Comparison of ENCODE assay signal across 8 cellular contexts in genomic region chr19:46634656-46635218, GRCh38. TPM values are rescaled to one million over a fixed set of nuclear protein-coding genes. Genes with fewer than 3 reads are reported as not detected.
A peak's percentile ranks its signal among the peaks of the same experiment; 100 is the strongest.
DNase-seq lines count a peak whose midpoint lies in the region; ATAC-seq and TF ChIP-seq lines count a peak whose summit lies in the region.

No MANE protein-coding gene starts in this region.

- peaks cover 36% of the 10 kb centered on the region for H3K4me1 ChIP-seq in effector memory CD4-positive, alpha-beta T cell (ENCODE audit: control insufficient read depth, insufficient read depth, low read length, poor library complexity, severe bottlenecking)
- H3K4me1 ChIP-seq in smooth muscle cell (ENCODE audit: low read depth) = peaks cover 12% of the 10 kb centered on the region

- no peaks in the 10 kb centered on the region for H3K36me3 ChIP-seq in effector memory CD4-positive, alpha-beta T cell (ENCODE audit: control insufficient read depth, insufficient read depth, low read length)
- H3K36me3 ChIP-seq in smooth muscle cell (ENCODE audit: low read depth) = no peaks in the 10 kb centered on the region

- peaks cover 8% of the 10 kb centered on the region for H3F3A ChIP-seq in smooth muscle cell (ENCODE audit: low read depth)

- H3K9ac ChIP-seq in smooth muscle cell (ENCODE audit: low read depth) = no peak overlapping the region

- no peak overlapping the region for H2AFZ ChIP-seq in smooth muscle cell (ENCODE audit: low read depth)

- no peak for ATAC-seq in activated CD4-positive, alpha-beta T cell treated with anti-CD3 and anti-CD28 coated beads for 36 hours
- ATAC-seq in GM21619 (IDR thresholded peaks at IDR 0.05; ENCODE audit: unreplicated experiment) (no peak), HG02642 (IDR thresholded peaks at IDR 0.05; ENCODE audit: poor library complexity, unreplicated experiment) (no peak)

- CTCF ChIA-PET in activated CD4-positive, alpha-beta T cell treated with anti-CD3 and anti-CD28 coated beads for 36 hours (lab: Charles Lee) = interaction anchor here (1.6 to 2.9 kb wide), 2 partner anchors 14 to 18 kb away, joined by 4 to 11 read pairs; no protein-coding TSS in a partner anchor

- POLR2A ChIA-PET in activated CD4-positive, alpha-beta T cell treated with anti-CD3 and anti-CD28 coated beads for 36 hours (lab: Charles Lee) = interaction anchor here (1.3 kb wide), 1 partner anchor 16 kb away, joined by 3 read pairs; no protein-coding TSS in a partner anchor

- H4K20me1 ChIP-seq in smooth muscle cell (ENCODE audit: low read depth) = no peaks in the 10 kb centered on the region

- H3K4me1 Mint-ChIP-seq in activated CD4-positive, alpha-beta T cell treated with anti-CD3 and anti-CD28 coated beads for 36 hours = peaks cover 23% of the 10 kb centered on the region

- no peak for DNase-seq in activated CD4-positive, alpha-beta T cell treated with anti-CD3 and anti-CD28 coated beads for 36 hours
- no peak for DNase-seq in activated CD4-positive, alpha-beta T cell treated with anti-CD3 and anti-CD28 coated beads for 4 hours
- DNase-seq in NCI-H748 treated with DMSO at 0.1 percent for 48 hours (lab: John Stamatoyannopoulos, UW) = peak; percentile 21
- DNase-seq in effector memory CD4-positive, alpha-beta T cell = no peak
- DNase-seq in smooth muscle cell (lab: John Stamatoyannopoulos, UW; ENCODE audit: unreplicated experiment) = no peak
- DNase-seq in dermis blood vessel endothelial cell = no peak

- H3K4me2 ChIP-seq in smooth muscle cell = peak overlapping the region; percentile 86

- H3K27me3 Mint-ChIP-seq in activated CD4-positive, alpha-beta T cell treated with anti-CD3 and anti-CD28 coated beads for 36 hours = no peaks in the 10 kb centered on the region

- H3K79me2 ChIP-seq in smooth muscle cell (ENCODE audit: low read depth) = no peaks in the 10 kb centered on the region

- H3K4me3 ChIP-seq in effector memory CD4-positive, alpha-beta T cell (ENCODE audit: insufficient read depth, low read depth, low read length, poor library complexity, severe bottlenecking) = peak overlapping the region; percentile 44
- H3K4me3 ChIP-seq in smooth muscle cell = peak overlapping the region; percentile 52

- H3K27me3 ChIP-seq in effector memory CD4-positive, alpha-beta T cell (replicated peaks; ENCODE audit: control insufficient read depth, insufficient read depth, low read length, poor library complexity, severe bottlenecking) = peaks cover 3% of the 10 kb centered on the region
- H3K27me3 ChIP-seq in smooth muscle cell (ENCODE audit: low read depth) = peaks cover 13% of the 10 kb centered on the region

- H3K27ac Mint-ChIP-seq in activated CD4-positive, alpha-beta T cell treated with anti-CD3 and anti-CD28 coated beads for 36 hours = no peak overlapping the region

- no peaks in the 10 kb centered on the region for H3K9me3 ChIP-seq in effector memory CD4-positive, alpha-beta T cell (ENCODE audit: control insufficient read depth, low read length)
- no peaks in the 10 kb centered on the region for H3K9me3 ChIP-seq in smooth muscle cell (replicated peaks; ENCODE audit: low read depth)

- WGBS in smooth muscle cell (ENCODE audit: low lambda C conversion rate) = 8% methylated on average over 6 of the region's 23 CpGs

- TF ChIP-seq CTCF in smooth muscle cell (IDR thresholded peaks at IDR 0.05; ENCODE audit: borderline replicate concordance, insufficient read depth, poor library complexity, severe bottlenecking) = no peak

- no peaks in the 10 kb centered on the region for H3K9me3 Mint-ChIP-seq in activated CD4-positive, alpha-beta T cell treated with anti-CD3 and anti-CD28 coated beads for 36 hours (ENCODE audit: low read depth)

- peak overlapping the region; percentile 64 for H3K4me3 Mint-ChIP-seq in activated CD4-positive, alpha-beta T cell treated with anti-CD3 and anti-CD28 coated beads for 36 hours

- intact Hi-C loops in activated CD4-positive, alpha-beta T cell treated with anti-CD3 and anti-CD28 coated beads for 36 hours (cut with DNase I, micrococcal nuclease) = loop anchor here (1.0 kb wide), 7 partner anchors 20 to 640 kb away; partner anchors contain the start of genes DACT3 (in 2 of the 2), INAFM1 (in 1 of the 2) and PRKD2 (in 1 of the 2)

- H3K27ac ChIP-seq in effector memory CD4-positive, alpha-beta T cell (ENCODE audit: insufficient read depth, low read length, poor library complexity, severe bottlenecking) = peak overlapping the region; percentile 38
- H3K27ac ChIP-seq in smooth muscle cell (ENCODE audit: low read depth) = no peak overlapping the region

- no peaks in the 10 kb centered on the region for H3K36me3 Mint-ChIP-seq in activated CD4-positive, alpha-beta T cell treated with anti-CD3 and anti-CD28 coated beads for 36 hours (ENCODE audit: low read depth)

RNA-seq across cellular contexts. Expression of gene GNG8, which starts 1.3 kb away (rescaled TPM):
- 10 to 100 TPM; 13.8 to 17.4 TPM for total RNA-seq in activated CD4-positive, alpha-beta T cell treated with anti-CD3 and anti-CD28 coated beads for 36 hours
- total RNA-seq in smooth muscle cell (not detected in 2 replicates), dermis blood vessel endothelial cell (not detected in 2 replicates)
- polyA plus RNA-seq in smooth muscle cell = 3.3 TPM in 1 of 2 replicates, not detected in the other

RNA-seq across cellular contexts. Expression of gene PTGIR, which starts 9.8 kb away (rescaled TPM):
- 10 to 100 TPM; 40.1 to 41.0 TPM for total RNA-seq in activated CD4-positive, alpha-beta T cell treated with anti-CD3 and anti-CD28 coated beads for 36 hours
- total RNA-seq in smooth muscle cell = 0.09 and 2.3 TPM in 2 replicates
- polyA plus RNA-seq in smooth muscle cell = 0.81 and 1.3 TPM in 2 replicates
- total RNA-seq in dermis blood vessel endothelial cell = not detected in 2 replicates

RNA-seq across cellular contexts. Expression of gene DACT3, which starts 26.2 kb away (rescaled TPM):
- total RNA-seq in activated CD4-positive, alpha-beta T cell treated with anti-CD3 and anti-CD28 coated beads for 36 hours = 1 to 10 TPM; 2.9 to 3.1 TPM
- total RNA-seq in smooth muscle cell = 6.2 and 12.3 TPM in 2 replicates
- 19.1 and 22.7 TPM in 2 replicates for polyA plus RNA-seq in smooth muscle cell
- total RNA-seq in dermis blood vessel endothelial cell = 0.14 and 0.34 TPM in 2 replicates

RNA-seq across cellular contexts. Expression of gene CALM3, which starts 33.6 kb away (rescaled TPM):
- total RNA-seq in activated CD4-positive, alpha-beta T cell treated with anti-CD3 and anti-CD28 coated beads for 36 hours = 100 to 1,000 TPM; 493 to 631 TPM
- total RNA-seq in smooth muscle cell (152 and 172 TPM in 2 replicates), dermis blood vessel endothelial cell (154 and 372 TPM in 2 replicates)
- polyA plus RNA-seq in smooth muscle cell = 165 and 183 TPM in 2 replicates

Comparison
In these comparisons a context has a peak if more than half of its experiments do, and no peak if none do; other contexts are left out.
1. RNA of gene GNG8, which starts 1.3 kb away (total RNA-seq): 13.8 to 17.4 TPM in activated CD4-positive, alpha-beta T cell treated with anti-CD3 and anti-CD28 coated beads for 36 hours; not detected in smooth muscle cell and not detected in dermis blood vessel endothelial cell; every median in the first group is over 10 times any median in the second.
2. RNA of gene PTGIR, which starts 9.8 kb away (total RNA-seq): 40.1 to 41.0 TPM in activated CD4-positive, alpha-beta T cell treated with anti-CD3 and anti-CD28 coated beads for 36 hours; 0.09 to 2.3 TPM in smooth muscle cell and not detected in dermis blood vessel endothelial cell; every median in the first group is over 10 times any median in the second.